26 cellular contexts compared by ENCODE assay signal in genomic region chr2:67600472-67600871, GRCh38.
DNase-seq lines count a peak whose midpoint lies in the region; ATAC-seq, FAIRE-seq and TF ChIP-seq lines count a peak whose summit lies in the region.
"Had no signal": no experiment of that assay in that cellular context is flagged by ENCODE, and none has a peak within 500 bp of the region (broad histone marks: within the 10 kb centered on the region; RNA-seq: fewer than 3 reads in every experiment).

No MANE protein-coding gene starts in this region.

- POLR2A ChIA-PET in H1 (lab: Charles Lee; ENCODE audit: partially characterized antibody): no interaction called here

- no peak for TF ChIP-seq RAD21 in H1 (IDR thresholded peaks at IDR 0.05 in 1 of 2, conservative IDR thresholded peaks at IDR 0.05 in 1 of 2; ENCODE audit: low read depth in 2 of 2, low read length in 2 of 2)

- FAIRE-seq in H1 (lab: Jason Lieb, UNC): peak; percentile 79

- H4K91ac ChIP-seq in H1 (replicated peaks; ENCODE audit: insufficient read length, low read length): no peak overlapping the region

- peak; percentile 20 for DNase-seq in DMS 273 (lab: John Stamatoyannopoulos, UW; ENCODE audit: unreplicated experiment)
- no peak for DNase-seq in DMS 273 treated with DMSO at 0.1 percent for 48 hours (lab: John Stamatoyannopoulos, UW)
- peak; percentile 5 for DNase-seq in NB4 (ENCODE audit: low read depth)
- peak in 1 of 2 experiments; percentile 77 for DNase-seq in H1 (ENCODE audit: low read depth in 1 of 2, low spot score in 2 of 2)
- DNase-seq in neural progenitor cell (ENCODE audit: low spot score): peak; percentile 40
- no peak for DNase-seq in right cardiac atrium
- DNase-seq: activated CD4-positive, CD25-positive, alpha-beta regulatory T cell; activated CD8-positive, alpha-beta T cell treated with anti-CD3 and anti-CD28 coated beads, Interleukin-2, amount 10 ng/mL, durations not matched to agents 7 days and 5 days; activated T-cell treated with anti-CD3 and anti-CD28 coated beads, Interleukin-2, amount 50 U/mL, for 4 hours; effector memory CD4-positive, alpha-beta T cell; heart right ventricle; left cardiac atrium; NCI-H1436; NCI-H2171 treated with DMSO at 0.1 percent for 48 hours; NCI-H82; stimulated activated CD4-positive, alpha-beta T cell treated with anti-CD3 and anti-CD28 coated beads, Interleukin-1b, Interleukin-23, amount 100 ng/mL, for 48 hours; stimulated activated naive CD8-positive, alpha-beta T cell treated with anti-CD3 and anti-CD28 coated beads, Interleukin-15, Interleukin-2, amounts not matched to agents 100 U/mL and 50 U/mL, for 24 hours; upper lobe of right lung had no signal

- H2AFZ ChIP-seq in H1 (ENCODE audit: low read length) (no peak overlapping the region), neural progenitor cell (replicated peaks) (no peak overlapping the region)

- no peak overlapping the region for H4K8ac ChIP-seq in H1 (ENCODE audit: extremely low read depth, insufficient read depth, low read length)

- no peak overlapping the region for H4K5ac ChIP-seq in H1 (ENCODE audit: insufficient read length, low read depth, low read length)

- H3K27ac ChIP-seq in H1 (ENCODE audit: low read depth, low read length) (no peak overlapping the region), neural progenitor cell (no peak overlapping the region), right cardiac atrium (ENCODE audit: low read length) (no peak overlapping the region)
- H3K27ac ChIP-seq: 22Rv1, BLaER1, heart right ventricle, upper lobe of right lung had no signal

- H3K4me3 ChIP-seq in NB4 (ENCODE audit: low read depth, low read length): no peak overlapping the region
- no peak overlapping the region for H3K4me3 ChIP-seq in H1 (ENCODE audit: extremely low read depth in 1 of 4, insufficient read depth in 2 of 4, low read depth in 3 of 4, low read length in 4 of 4)
- no peak overlapping the region for H3K4me3 ChIP-seq in neural progenitor cell
- no peak overlapping the region for H3K4me3 ChIP-seq in right cardiac atrium (ENCODE audit: low read length)
- H3K4me3 ChIP-seq: BLaER1, heart right ventricle, upper lobe of right lung had no signal

- H3F3A ChIP-seq in neural progenitor cell (ENCODE audit: low read depth): no peaks in the 10 kb centered on the region

- H3K9me3 ChIP-seq in H1 (ENCODE audit: insufficient read depth in 2 of 2, low read depth in 1 of 2, low read length in 1 of 2) (no peaks in the 10 kb centered on the region), neural progenitor cell (ENCODE audit: low read depth) (no peaks in the 10 kb centered on the region), right cardiac atrium (ENCODE audit: control insufficient read depth, low read length) (no peaks in the 10 kb centered on the region)
- H3K9me3 ChIP-seq: BLaER1, upper lobe of right lung had no signal

- no peaks in the 10 kb centered on the region for H3K79me1 ChIP-seq in H1 (ENCODE audit: low read depth, low read length)

- H2AK5ac ChIP-seq in H1 (ENCODE audit: low read depth, low read length): no peak overlapping the region

- no peak overlapping the region for H3K56ac ChIP-seq in H1 (replicated peaks; ENCODE audit: insufficient read length, low read depth, low read length)

- no peak overlapping the region for H2BK15ac ChIP-seq in H1 (ENCODE audit: low read length)

- WGBS in H1 (ENCODE audit: extremely low coverage in 1 of 2, insufficient coverage in 1 of 2, insufficient read length in 1 of 2, insufficient replicate concordance in 2 of 2, low coverage in 1 of 2, low lambda C conversion rate in 2 of 2, missing lambda C conversion rate in 1 of 2), 2 experiments: 72% methylated on average over 7 of the region's 7 CpGs; no CpG with 5 or more reads in 1 of the 2 experiments
- 87% methylated on average over 7 of the region's 7 CpGs for WGBS in right cardiac atrium

- no peak overlapping the region for H2BK20ac ChIP-seq in H1 (ENCODE audit: low read length)

- H3K9ac ChIP-seq in H1 (replicated peaks in 1 of 4; ENCODE audit: extremely low read depth in 1 of 4, low read depth in 3 of 4, low read length in 3 of 4) (no peak overlapping the region), neural progenitor cell (no peak overlapping the region)
- H3K9ac ChIP-seq: BLaER1 had no signal

- H3K23me2 ChIP-seq in H1 (ENCODE audit: low read depth, low read length): no peaks in the 10 kb centered on the region

- no peak for TF ChIP-seq CTCF in NB4 (IDR thresholded peaks at IDR 0.05; ENCODE audit: low read depth, low read length)
- no peak for TF ChIP-seq CTCF in H1 (IDR thresholded peaks at IDR 0.05; ENCODE audit: control extremely low read depth in 1 of 3, insufficient read depth in 1 of 3, low read depth in 1 of 3, low read length in 3 of 3)
- TF ChIP-seq CTCF in neural progenitor cell (IDR thresholded peaks at IDR 0.05): no peak

- ATAC-seq in GM18867 (IDR thresholded peaks at IDR 0.05; ENCODE audit: unreplicated experiment) (no peak), GM19324 (IDR thresholded peaks at IDR 0.05; ENCODE audit: low FRiP score, unreplicated experiment) (no peak), right cardiac atrium (no peak)
- ATAC-seq: activated CD8-positive, alpha-beta T cell treated with anti-CD3 and anti-CD28 coated beads, Interleukin-2, amount 10 ng/mL, durations not matched to agents 7 days and 5 days; activated T-cell treated with anti-CD3 and anti-CD28 coated beads, Interleukin-2, amount 50 U/mL, for 4 hours; heart right ventricle; left cardiac atrium; natural killer cell treated with Interleukin-12 subunit alpha and Interleukin-12 subunit beta and Interleukin-15 and Interleukin-18, amount 100 ng/mL, for 72 hours; stimulated activated naive CD8-positive, alpha-beta T cell treated with anti-CD3 and anti-CD28 coated beads, Interleukin-15, Interleukin-2, amounts not matched to agents 100 U/mL and 50 U/mL, for 24 hours; upper lobe of right lung had no signal

- H3K4me1 Mint-ChIP-seq in neural progenitor cell: no peaks in the 10 kb centered on the region
- H3K4me1 Mint-ChIP-seq: activated naive CD4-positive, alpha-beta T cell treated with anti-CD3 and anti-CD28 coated beads, Interleukin-2, amount 50 U/mL, for 24 hours had no signal

- H3K79me2 ChIP-seq in H1 (ENCODE audit: control insufficient read depth in 1 of 2, insufficient read depth in 2 of 2, low read length in 2 of 2): no peaks in the 10 kb centered on the region
- no peaks in the 10 kb centered on the region for H3K79me2 ChIP-seq in neural progenitor cell (ENCODE audit: low read depth)

- H3K18ac ChIP-seq in H1 (ENCODE audit: extremely low read depth, low read length): no peak overlapping the region

- H3K27ac Mint-ChIP-seq in neural progenitor cell: no peak overlapping the region
- H3K27ac Mint-ChIP-seq: activated CD8-positive, alpha-beta T cell treated with anti-CD3 and anti-CD28 coated beads, Interleukin-2, amount 10 ng/mL, durations not matched to agents 7 days and 5 days; activated naive CD4-positive, alpha-beta T cell treated with anti-CD3 and anti-CD28 coated beads, Interleukin-2, amount 50 U/mL, for 24 hours; natural killer cell treated with Interleukin-12 subunit alpha and Interleukin-12 subunit beta and Interleukin-15 and Interleukin-18, amount 100 ng/mL, for 72 hours; T-helper 2 cell treated with Interferon-gamma antibody and Interleukin-4, amounts not matched to agents 5 μg/mL and 100 μg/mL, for 36 hours had no signal

- H3K36me3 ChIP-seq in H1 (ENCODE audit: control insufficient read depth in 2 of 4, insufficient read depth in 4 of 4, low read length in 3 of 4): no peaks in the 10 kb centered on the region
- no peaks in the 10 kb centered on the region for H3K36me3 ChIP-seq in neural progenitor cell
- H3K36me3 ChIP-seq: BLaER1, heart right ventricle, upper lobe of right lung had no signal

- no peaks in the 10 kb centered on the region for H3K36me3 Mint-ChIP-seq in neural progenitor cell
- H3K36me3 Mint-ChIP-seq: activated naive CD4-positive, alpha-beta T cell treated with anti-CD3 and anti-CD28 coated beads, Interleukin-2, amount 50 U/mL, for 24 hours; natural killer cell treated with Interleukin-12 subunit alpha and Interleukin-12 subunit beta and Interleukin-15 and Interleukin-18, amount 100 ng/mL, for 72 hours had no signal

- H2BK120ac ChIP-seq in H1 (replicated peaks; ENCODE audit: low read depth, low read length): no peak overlapping the region

- no peak overlapping the region for H3K4me2 ChIP-seq in H1 (ENCODE audit: insufficient read depth in 1 of 2, low read depth in 2 of 2, low read length in 2 of 2)
- H3K4me2 ChIP-seq in neural progenitor cell: no peak overlapping the region
- H3K4me2 ChIP-seq: BLaER1 had no signal

- H3K4me3 Mint-ChIP-seq in neural progenitor cell: no peak overlapping the region
- H3K4me3 Mint-ChIP-seq: activated CD8-positive, alpha-beta T cell treated with anti-CD3 and anti-CD28 coated beads, Interleukin-2, amount 10 ng/mL, durations not matched to agents 7 days and 5 days; activated naive CD4-positive, alpha-beta T cell treated with anti-CD3 and anti-CD28 coated beads, Interleukin-2, amount 50 U/mL, for 24 hours; activated T-cell treated with anti-CD3 and anti-CD28 coated beads, Interleukin-2, amount 50 U/mL, for 4 hours; mesothelial cell of epicardium; natural killer cell treated with Interleukin-12 subunit alpha and Interleukin-12 subunit beta and Interleukin-15 and Interleukin-18, amount 100 ng/mL, for 72 hours; T-helper 2 cell treated with Interferon-gamma antibody and Interleukin-4, amounts not matched to agents 5 μg/mL and 100 μg/mL, for 36 hours had no signal

- H3K4me1 ChIP-seq in H1 (replicated peaks in 1 of 4; ENCODE audit: control insufficient read depth in 3 of 4, insufficient read depth in 4 of 4, low read length in 3 of 4) (no peaks in the 10 kb centered on the region), neural progenitor cell (no peaks in the 10 kb centered on the region), right cardiac atrium (ENCODE audit: control insufficient read depth, insufficient read depth, low read length) (no peaks in the 10 kb centered on the region)
- H3K4me1 ChIP-seq: BLaER1, heart right ventricle, upper lobe of right lung had no signal

- no peaks in the 10 kb centered on the region for H3K9me3 Mint-ChIP-seq in neural progenitor cell
- H3K9me3 Mint-ChIP-seq: activated T-cell treated with anti-CD3 and anti-CD28 coated beads, Interleukin-2, amount 50 U/mL, for 4 hours had no signal

- H2BK12ac ChIP-seq in H1 (ENCODE audit: low read depth, low read length): no peak overlapping the region

- intact Hi-C loops in right cardiac atrium (cut with DNase I): no loop called here

- H3K4ac ChIP-seq in H1 (replicated peaks; ENCODE audit: insufficient read length, low read depth, low read length): no peak overlapping the region

- no peak for TF ChIP-seq EP300 in H1 (IDR thresholded peaks at IDR 0.05; ENCODE audit: borderline replicate concordance in 1 of 2, low read depth in 2 of 2, low read length in 2 of 2)

- H4K20me1 ChIP-seq in H1 (replicated peaks in 1 of 2; ENCODE audit: control insufficient read depth in 1 of 2, insufficient read depth in 2 of 2, low read length in 2 of 2): no peaks in the 10 kb centered on the region
- no peaks in the 10 kb centered on the region for H4K20me1 ChIP-seq in neural progenitor cell (ENCODE audit: low read depth)
- H4K20me1 ChIP-seq: BLaER1 had no signal

- TF ChIP-seq POLR2A in NB4 (IDR thresholded peaks at IDR 0.05; ENCODE audit: extremely low read depth, insufficient read length) (no peak), H1 (IDR thresholded peaks at IDR 0.05; ENCODE audit: control extremely low read depth in 1 of 2, low read depth in 2 of 2, low read length in 2 of 2) (no peak)

- no peak overlapping the region for H3K14ac ChIP-seq in H1 (ENCODE audit: insufficient read length)

- H3K27me3 Mint-ChIP-seq in neural progenitor cell (ENCODE audit: insufficient read depth, low read depth): no peaks in the 10 kb centered on the region
- H3K27me3 Mint-ChIP-seq: activated naive CD4-positive, alpha-beta T cell treated with anti-CD3 and anti-CD28 coated beads, Interleukin-2, amount 50 U/mL, for 24 hours had no signal

- H3K27me3 ChIP-seq in H1 (replicated peaks in 1 of 4; ENCODE audit: control insufficient read depth in 3 of 4, extremely low read depth in 1 of 4, insufficient read depth in 3 of 4, low read length in 3 of 4) (no peaks in the 10 kb centered on the region), neural progenitor cell (no peaks in the 10 kb centered on the region), right cardiac atrium (ENCODE audit: control insufficient read depth, insufficient read depth) (no peaks in the 10 kb centered on the region)
- H3K27me3 ChIP-seq: BLaER1, heart right ventricle, upper lobe of right lung had no signal

- CTCF ChIA-PET in H1 (lab: Charles Lee; ENCODE audit: partially characterized antibody): interaction anchor here (0.7 to 1.5 kb wide), 3 partner anchors 21 to 169 kb away, joined by 3 to 4 read pairs (median 4); no protein-coding TSS in a partner anchor

- H3K23ac ChIP-seq in H1 (ENCODE audit: insufficient read length): no peak overlapping the region

- no peak overlapping the region for H2BK5ac ChIP-seq in H1 (ENCODE audit: low read depth, low read length)

Comparison
In these comparisons a context has a peak if more than half of its experiments do, and no peak if none do; other contexts are left out.
1. DNase-seq: peak in DMS 273 (single experiment), NB4 (single experiment) and neural progenitor cell (single experiment); none in DMS 273 treated with DMSO at 0.1 percent for 48 hours (single experiment) and right cardiac atrium (0 of 3).